ENCODE assay signal across 1 cellular context in the genomic region with DNA sequence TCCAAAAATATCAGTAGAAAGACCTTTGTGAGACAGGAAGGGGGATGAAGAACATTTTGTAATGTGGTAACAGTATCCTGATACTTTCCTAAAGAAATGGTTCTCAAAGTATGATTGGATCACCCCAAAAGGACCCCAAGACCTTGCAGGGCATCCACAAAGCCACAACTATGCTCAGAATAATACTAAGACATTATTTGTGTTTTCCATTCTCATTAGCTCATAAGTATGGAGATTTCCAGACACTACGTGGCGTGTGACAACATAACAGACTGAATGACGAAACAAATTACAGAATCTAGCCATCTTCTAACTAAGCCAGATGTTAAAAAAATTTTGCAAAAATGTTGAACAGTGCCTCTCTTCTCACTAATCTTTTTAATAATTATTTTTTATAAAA.
TF ChIP-seq lines count a peak whose summit lies in the region.

No MANE protein-coding gene starts in this region.

TF ChIP-seq in IMR-90, 13 proteins besides CTCF, POLR2A, EP300 and RAD21:
- no peak for TF ChIP-seq MXI1 (IDR thresholded peaks at IDR 0.05; ENCODE audit: borderline replicate concordance, low read depth, low read length)
- TF ChIP-seq, protein P1, sequence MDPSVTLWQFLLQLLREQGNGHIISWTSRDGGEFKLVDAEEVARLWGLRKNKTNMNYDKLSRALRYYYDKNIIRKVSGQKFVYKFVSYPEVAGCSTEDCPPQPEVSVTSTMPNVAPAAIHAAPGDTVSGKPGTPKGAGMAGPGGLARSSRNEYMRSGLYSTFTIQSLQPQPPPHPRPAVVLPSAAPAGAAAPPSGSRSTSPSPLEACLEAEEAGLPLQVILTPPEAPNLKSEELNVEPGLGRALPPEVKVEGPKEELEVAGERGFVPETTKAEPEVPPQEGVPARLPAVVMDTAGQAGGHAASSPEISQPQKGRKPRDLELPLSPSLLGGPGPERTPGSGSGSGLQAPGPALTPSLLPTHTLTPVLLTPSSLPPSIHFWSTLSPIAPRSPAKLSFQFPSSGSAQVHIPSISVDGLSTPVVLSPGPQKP (IDR thresholded peaks at IDR 0.05; ENCODE audit: borderline replicate concordance, low read depth, low read length), result no peak
- no peak for TF ChIP-seq FOS (IDR thresholded peaks at IDR 0.05; ENCODE audit: low read depth, low read length)
- no peak for TF ChIP-seq RCOR1 (IDR thresholded peaks at IDR 0.05; ENCODE audit: insufficient replicate concordance, low read length)
- TF ChIP-seq MAFK (IDR thresholded peaks at IDR 0.05; ENCODE audit: low read depth, low read length), result no peak
- TF ChIP-seq MAZ (IDR thresholded peaks at IDR 0.05; ENCODE audit: borderline replicate concordance, low read depth, low read length), result no peak
- no peak for TF ChIP-seq CEBPB (IDR thresholded peaks at IDR 0.05; ENCODE audit: low read depth, low read length)
- no peak for TF ChIP-seq SMC3 (IDR thresholded peaks at IDR 0.05; ENCODE audit: low read depth, low read length)
- no peak for TF ChIP-seq CHD1 (IDR thresholded peaks at IDR 0.05; ENCODE audit: low read depth, low read length)
- TF ChIP-seq RFX5 (IDR thresholded peaks at IDR 0.05; ENCODE audit: low read depth, low read length), result no peak
- no peak for TF ChIP-seq BHLHE40 (IDR thresholded peaks at IDR 0.05; ENCODE audit: low read depth, low read length)
- TF ChIP-seq, protein P2, sequence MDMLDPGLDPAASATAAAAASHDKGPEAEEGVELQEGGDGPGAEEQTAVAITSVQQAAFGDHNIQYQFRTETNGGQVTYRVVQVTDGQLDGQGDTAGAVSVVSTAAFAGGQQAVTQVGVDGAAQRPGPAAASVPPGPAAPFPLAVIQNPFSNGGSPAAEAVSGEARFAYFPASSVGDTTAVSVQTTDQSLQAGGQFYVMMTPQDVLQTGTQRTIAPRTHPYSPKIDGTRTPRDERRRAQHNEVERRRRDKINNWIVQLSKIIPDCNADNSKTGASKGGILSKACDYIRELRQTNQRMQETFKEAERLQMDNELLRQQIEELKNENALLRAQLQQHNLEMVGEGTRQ (IDR thresholded peaks at IDR 0.05; ENCODE audit: low read depth, low read length), result no peak
- no peak for TF ChIP-seq NFE2L2 (IDR thresholded peaks at IDR 0.05; ENCODE audit: low read depth, low read length)
